In genomic region chr10:23448323-23448722, GRCh38 we compare ENCODE assay signal across 1 cellular context.
TF ChIP-seq lines count a peak whose summit lies in the region.

No MANE protein-coding gene starts in this region.

TF ChIP-seq in K562, 482 proteins besides CTCF, POLR2A, EP300 and RAD21 (continued from another document):
- TF ChIP-seq ZBTB7A (IDR thresholded peaks at IDR 0.05; ENCODE audit: borderline replicate concordance, control insufficient read depth, low read depth, low read length) (no peak), MAFK (IDR thresholded peaks at IDR 0.05; ENCODE audit: low read length) (peak; percentile 53; the same call in 1 of the 2 replicates)
